In genomic region chr20:39588148-39588757, GRCh38 we compare ENCODE assay signal across 24 cellular contexts.
A peak's percentile ranks its signal among the peaks of the same experiment; 100 is the strongest.
DNase-seq lines count a peak whose midpoint lies in the region; ATAC-seq and TF ChIP-seq lines count a peak whose summit lies in the region.
"Had no signal": no experiment of that assay in that cellular context is flagged by ENCODE, and none has a peak within 500 bp of the region (broad histone marks: within the 10 kb centered on the region; RNA-seq: fewer than 3 reads in every experiment).

No MANE protein-coding gene starts in this region.

- no peaks in the 10 kb centered on the region for H3K9me3 ChIP-seq in WERI-Rb-1 (ENCODE audit: severe bottlenecking)
- H3K9me3 ChIP-seq: BLaER1 treated with 17β-estradiol and CSF1 and Interleukin-3, amounts not matched to agents 10 nM and 100 nM; tibial nerve had no signal

- no peak overlapping the region for H3K4me3 ChIP-seq in GM23338
- H3K4me3 ChIP-seq in WERI-Rb-1 (ENCODE audit: low read depth, low read length) = no peak overlapping the region
- H3K4me3 ChIP-seq: BLaER1 treated with 17β-estradiol and CSF1 and Interleukin-3, amounts not matched to agents 10 nM and 100 nM; tibial nerve had no signal

- H3K27me3 Mint-ChIP-seq in GM23338 (ENCODE audit: insufficient read depth, low read depth, poor library complexity) = no peaks in the 10 kb centered on the region
- no peaks in the 10 kb centered on the region for H3K27me3 Mint-ChIP-seq in nephron progenitor cell (ENCODE audit: low read depth, poor library complexity)
- H3K27me3 Mint-ChIP-seq: dendritic cell treated with granulocyte-macrophage colony-stimulating factor and Interleukin-4, amounts not matched to agents 40 ng/mL and 50 ng/mL, for 4 days had no signal

- no peaks in the 10 kb centered on the region for H4K20me1 ChIP-seq in GM23338 (replicated peaks; ENCODE audit: insufficient read depth)
- H4K20me1 ChIP-seq: BLaER1 treated with 17β-estradiol and CSF1 and Interleukin-3, amounts not matched to agents 10 nM and 100 nM had no signal

- H3K27ac Mint-ChIP-seq in GM23338 (no peak overlapping the region), nephron progenitor cell (peak overlapping the region; percentile 52)
- H3K27ac Mint-ChIP-seq: dendritic cell treated with granulocyte-macrophage colony-stimulating factor and Interleukin-4, amounts not matched to agents 40 ng/mL and 50 ng/mL, for 4 days; naive thymus-derived CD8-positive, alpha-beta T cell; T-helper 1 cell treated with Interleukin-12 subunit alpha and Interleukin-12 subunit beta and Interleukin-4 antibody, amounts not matched to agents 30 μg/mL and 1 μg/mL, for 36 hours had no signal

- ATAC-seq in GM23338 (no peak), HG03457 (IDR thresholded peaks at IDR 0.05; ENCODE audit: unreplicated experiment) (no peak)
- ATAC-seq: activated CD4-positive, CD25-positive, alpha-beta regulatory T cell treated with anti-CD3 and anti-CD28 coated beads, Interleukin-2, amount 50 U/mL, for 24 hours; HepG2; naive thymus-derived CD8-positive, alpha-beta T cell; SK-N-SH treated with all-trans-retinoic acid at 6 μM for 48 hours had no signal

- H3K9me3 Mint-ChIP-seq in GM23338 = peaks cover 4% of the 10 kb centered on the region; the same call in 2 of the 3 replicates
- peaks cover 26% of the 10 kb centered on the region for H3K9me3 Mint-ChIP-seq in nephron progenitor cell
- H3K9me3 Mint-ChIP-seq: dendritic cell treated with granulocyte-macrophage colony-stimulating factor and Interleukin-4, amounts not matched to agents 40 ng/mL and 50 ng/mL, for 4 days; T-helper 1 cell treated with Interleukin-12 subunit alpha and Interleukin-12 subunit beta and Interleukin-4 antibody, amounts not matched to agents 30 μg/mL and 1 μg/mL, for 36 hours had no signal

- H3K36me3 ChIP-seq in GM23338 (ENCODE audit: insufficient read depth) (no peaks in the 10 kb centered on the region), WERI-Rb-1 (no peaks in the 10 kb centered on the region)
- H3K36me3 ChIP-seq: BLaER1 treated with 17β-estradiol and CSF1 and Interleukin-3, amounts not matched to agents 10 nM and 100 nM; tibial nerve had no signal

- H3K36me3 Mint-ChIP-seq in GM23338 (ENCODE audit: low read depth) = no peaks in the 10 kb centered on the region
- H3K36me3 Mint-ChIP-seq in nephron progenitor cell (ENCODE audit: low read depth) = peaks cover 8% of the 10 kb centered on the region

- no peak overlapping the region for H3K4me2 ChIP-seq in GM23338
- H3K4me2 ChIP-seq: BLaER1 treated with 17β-estradiol and CSF1 and Interleukin-3, amounts not matched to agents 10 nM and 100 nM had no signal

- 0 out of 2 replicates have a peak, but pooled peaks cover 1% of the 10 kb centered on the region for H3K9me2 ChIP-seq in GM23338 (ENCODE audit: insufficient read depth)

- no peak overlapping the region for H3K27ac ChIP-seq in GM23338 (ENCODE audit: low read depth)
- H3K27ac ChIP-seq in WERI-Rb-1 = no peak overlapping the region
- H3K27ac ChIP-seq: BLaER1 treated with 17β-estradiol and CSF1 and Interleukin-3, amounts not matched to agents 10 nM and 100 nM; tibial nerve had no signal

- H3K79me2 ChIP-seq in GM23338 (replicated peaks; ENCODE audit: insufficient read depth) = no peaks in the 10 kb centered on the region

- H3K4me1 ChIP-seq in GM23338 (ENCODE audit: insufficient read depth) = no peaks in the 10 kb centered on the region
- H3K4me1 ChIP-seq: BLaER1 treated with 17β-estradiol and CSF1 and Interleukin-3, amounts not matched to agents 10 nM and 100 nM; tibial nerve had no signal

- no peak overlapping the region for H3K4me3 Mint-ChIP-seq in GM23338
- H3K4me3 Mint-ChIP-seq in nephron progenitor cell = no peak overlapping the region
- H3K4me3 Mint-ChIP-seq: dendritic cell treated with granulocyte-macrophage colony-stimulating factor and Interleukin-4, amounts not matched to agents 40 ng/mL and 50 ng/mL, for 4 days; naive thymus-derived CD8-positive, alpha-beta T cell; T-helper 1 cell treated with Interleukin-12 subunit alpha and Interleukin-12 subunit beta and Interleukin-4 antibody, amounts not matched to agents 30 μg/mL and 1 μg/mL, for 36 hours had no signal

- TF ChIP-seq CTCF in GM23338 (conservative IDR thresholded peaks at IDR 0.05; ENCODE audit: low read depth in 2 of 2) (no peak), nephron progenitor cell (IDR thresholded peaks at IDR 0.05) (no peak), WERI-Rb-1 (IDR thresholded peaks at IDR 0.05; ENCODE audit: low read depth, low read length) (no peak)

- no peaks in the 10 kb centered on the region for H3F3A ChIP-seq in GM23338 (replicated peaks; ENCODE audit: low read depth)

- DNase-seq in GM23338 (ENCODE audit: low spot score) = no peak
- DNase-seq in M059J (ENCODE audit: low read depth) = peak; percentile 27
- peak; percentile 35 for DNase-seq in RPMI7951 (ENCODE audit: low read depth)
- no peak for DNase-seq in nephron progenitor cell
- no peak for DNase-seq in WERI-Rb-1
- no peak for DNase-seq in NCI-H1930 (lab: John Stamatoyannopoulos, UW)
- DNase-seq: activated CD4-positive, alpha-beta T cell treated with anti-CD3 and anti-CD28 coated beads, Interleukin-2, amount 50 U/mL, for 4 hours; activated gamma-delta T cell treated with Interleukin-2 at 50 U/mL for 16 hours; activated T-cell treated with anti-CD3 and anti-CD28 coated beads, Interleukin-2, amount 50 U/mL, for 48 hours; caudate nucleus; foreskin melanocyte; HCEC 1CT; naive thymus-derived CD8-positive, alpha-beta T cell; occipital lobe; stimulated activated CD4-positive, alpha-beta T cell treated with anti-CD3 and anti-CD28 coated beads, Interleukin-15, amount 100 ng/mL, for 24 hours; stimulated activated CD4-positive, alpha-beta T cell treated with anti-CD3 and anti-CD28 coated beads, Interleukin-4, amount 100 ng/mL, for 4 hours had no signal

- H3K4me1 Mint-ChIP-seq in GM23338 = 0 out of 3 replicates have a peak, but pooled peaks cover 2% of the 10 kb centered on the region
- H3K4me1 Mint-ChIP-seq in nephron progenitor cell = peaks cover 24% of the 10 kb centered on the region

- H2AFZ ChIP-seq in GM23338 = peak overlapping the region; percentile 87; the same call in 1 of the 2 replicates

- no peaks in the 10 kb centered on the region for H3K27me3 ChIP-seq in GM23338 (ENCODE audit: insufficient read depth)
- H3K27me3 ChIP-seq in WERI-Rb-1 (ENCODE audit: insufficient read depth, low read depth, severe bottlenecking) = peaks cover 21% of the 10 kb centered on the region
- H3K27me3 ChIP-seq: BLaER1 treated with 17β-estradiol and CSF1 and Interleukin-3, amounts not matched to agents 10 nM and 100 nM; tibial nerve had no signal

TF ChIP-seq in GM23338, 12 proteins besides CTCF, POLR2A, EP300 and RAD21 (continues in another document):
- TF ChIP-seq ZNF331 (CRISPR knock-in tag; IDR thresholded peaks at IDR 0.05; ENCODE audit: low read depth) (no peak), REST (IDR thresholded peaks at IDR 0.05; ENCODE audit: unreplicated experiment) (no peak), ETS1 (IDR thresholded peaks at IDR 0.05) (no peak), JUNB (IDR thresholded peaks at IDR 0.05; ENCODE audit: unreplicated experiment) (no peak), ZNF114 (CRISPR knock-in tag; IDR thresholded peaks at IDR 0.05) (no peak), NANOG (IDR thresholded peaks at IDR 0.05; ENCODE audit: borderline replicate concordance) (no peak), STAT1 (IDR thresholded peaks at IDR 0.05; ENCODE audit: unreplicated experiment) (no peak), CREB1 (CRISPR knock-in tag; IDR thresholded peaks at IDR 0.05; ENCODE audit: low read depth) (no peak)

Comparison
In these comparisons a context has a peak if more than half of its experiments do, and no peak if none do; other contexts are left out.
1. DNase-seq: peak in M059J (single experiment) and RPMI7951 (single experiment); none in GM23338 (single experiment), nephron progenitor cell (single experiment), WERI-Rb-1 (single experiment) and NCI-H1930 (0 of 2).